In the genomic region with DNA sequence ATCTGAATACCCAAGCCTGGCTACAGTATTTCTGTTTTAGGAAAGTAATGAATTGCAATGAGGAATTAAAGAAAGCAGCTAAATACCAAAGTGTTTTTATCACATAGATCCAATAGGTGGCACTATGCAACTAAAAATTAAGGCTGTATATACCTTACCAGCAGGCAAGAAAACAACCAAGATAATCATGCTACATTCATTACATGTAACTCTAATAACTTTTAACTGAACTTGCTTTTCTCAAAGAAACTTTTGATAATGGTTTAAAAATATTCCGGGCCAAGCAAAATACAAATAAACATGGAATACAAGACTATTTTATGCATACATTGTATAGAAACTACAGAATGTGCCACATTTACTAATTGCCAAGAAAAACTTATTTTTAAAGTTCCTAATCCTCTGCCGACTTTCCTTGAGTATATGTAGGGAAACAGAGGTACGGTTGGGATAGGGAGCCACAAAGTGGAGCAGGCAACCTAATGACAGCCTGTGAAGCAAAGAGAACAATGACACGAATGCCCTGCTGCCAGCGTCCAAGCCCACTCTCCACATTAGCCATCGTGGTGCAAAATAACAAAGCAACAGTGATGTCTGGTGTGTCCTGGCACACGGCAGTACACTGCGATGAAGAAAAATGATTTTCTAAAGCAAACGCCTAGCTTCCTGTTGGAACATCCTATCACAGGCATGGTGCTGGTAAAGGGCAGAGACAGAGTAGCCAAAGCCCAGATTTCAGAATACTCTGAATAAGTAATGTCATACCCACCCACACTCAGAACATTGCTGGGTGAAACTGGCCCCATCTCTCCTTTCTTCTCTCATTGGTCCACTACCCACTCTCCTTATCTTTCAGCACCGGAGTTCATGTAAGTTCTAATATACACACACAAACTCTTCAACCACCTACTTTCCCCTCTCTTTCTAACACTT, we compare ENCODE assay signal across 1 cellular context.
TF ChIP-seq lines count a peak whose summit lies in the region.

No MANE protein-coding gene starts in this region.

TF ChIP-seq in GM23338, 12 proteins besides CTCF, POLR2A, EP300 and RAD21 (continued from another document):
- TF ChIP-seq, protein P1, sequence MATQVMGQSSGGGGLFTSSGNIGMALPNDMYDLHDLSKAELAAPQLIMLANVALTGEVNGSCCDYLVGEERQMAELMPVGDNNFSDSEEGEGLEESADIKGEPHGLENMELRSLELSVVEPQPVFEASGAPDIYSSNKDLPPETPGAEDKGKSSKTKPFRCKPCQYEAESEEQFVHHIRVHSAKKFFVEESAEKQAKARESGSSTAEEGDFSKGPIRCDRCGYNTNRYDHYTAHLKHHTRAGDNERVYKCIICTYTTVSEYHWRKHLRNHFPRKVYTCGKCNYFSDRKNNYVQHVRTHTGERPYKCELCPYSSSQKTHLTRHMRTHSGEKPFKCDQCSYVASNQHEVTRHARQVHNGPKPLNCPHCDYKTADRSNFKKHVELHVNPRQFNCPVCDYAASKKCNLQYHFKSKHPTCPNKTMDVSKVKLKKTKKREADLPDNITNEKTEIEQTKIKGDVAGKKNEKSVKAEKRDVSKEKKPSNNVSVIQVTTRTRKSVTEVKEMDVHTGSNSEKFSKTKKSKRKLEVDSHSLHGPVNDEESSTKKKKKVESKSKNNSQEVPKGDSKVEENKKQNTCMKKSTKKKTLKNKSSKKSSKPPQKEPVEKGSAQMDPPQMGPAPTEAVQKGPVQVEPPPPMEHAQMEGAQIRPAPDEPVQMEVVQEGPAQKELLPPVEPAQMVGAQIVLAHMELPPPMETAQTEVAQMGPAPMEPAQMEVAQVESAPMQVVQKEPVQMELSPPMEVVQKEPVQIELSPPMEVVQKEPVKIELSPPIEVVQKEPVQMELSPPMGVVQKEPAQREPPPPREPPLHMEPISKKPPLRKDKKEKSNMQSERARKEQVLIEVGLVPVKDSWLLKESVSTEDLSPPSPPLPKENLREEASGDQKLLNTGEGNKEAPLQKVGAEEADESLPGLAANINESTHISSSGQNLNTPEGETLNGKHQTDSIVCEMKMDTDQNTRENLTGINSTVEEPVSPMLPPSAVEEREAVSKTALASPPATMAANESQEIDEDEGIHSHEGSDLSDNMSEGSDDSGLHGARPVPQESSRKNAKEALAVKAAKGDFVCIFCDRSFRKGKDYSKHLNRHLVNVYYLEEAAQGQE (IDR thresholded peaks at IDR 0.05; ENCODE audit: unreplicated experiment), result no peak
- TF ChIP-seq POLR2AphosphoS5 (IDR thresholded peaks at IDR 0.05; ENCODE audit: low read depth), result no peak
- no peak for TF ChIP-seq STAT1 (IDR thresholded peaks at IDR 0.05; ENCODE audit: unreplicated experiment)
